Comparison of ENCODE assay signal across 22 cellular contexts in the genomic region with DNA sequence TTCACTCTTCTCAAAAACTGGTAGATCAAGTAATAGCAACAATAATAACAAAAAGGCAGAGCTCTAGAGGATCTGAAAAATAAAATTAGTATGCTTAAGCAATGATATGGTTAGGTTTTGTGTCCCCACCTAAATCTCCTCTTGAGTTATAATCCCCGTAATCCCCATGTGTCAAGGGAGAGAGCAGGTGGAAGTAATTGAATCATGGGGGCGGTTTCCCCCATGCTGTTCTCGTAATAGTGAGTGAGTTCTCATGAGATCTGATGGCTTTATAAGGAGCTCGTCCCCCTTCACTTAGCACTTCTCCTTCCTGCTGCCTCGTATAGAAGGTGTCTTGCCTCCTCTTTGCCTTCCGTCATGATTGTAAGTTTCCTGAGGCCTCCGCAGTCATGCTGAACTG.
A peak's percentile ranks its signal among the peaks of the same experiment; 100 is the strongest.
DNase-seq lines count a peak whose midpoint lies in the region; ATAC-seq, FAIRE-seq and TF ChIP-seq lines count a peak whose summit lies in the region.
"Had no signal": no experiment of that assay in that cellular context is flagged by ENCODE, and none has a peak within 500 bp of the region (broad histone marks: within the 10 kb centered on the region; RNA-seq: fewer than 3 reads in every experiment).

No MANE protein-coding gene starts in this region.

- H3K36me3 ChIP-seq in K562 (ENCODE audit: control insufficient read depth, insufficient read depth, low read length) (no peaks in the 10 kb centered on the region), neuronal stem cell (replicated peaks in 1 of 2; ENCODE audit: control insufficient read depth in 2 of 2, insufficient read depth in 2 of 2, low read length in 2 of 2) (no peaks in the 10 kb centered on the region)
- H3K36me3 ChIP-seq: BLaER1 treated with 17β-estradiol and CSF1 and Interleukin-3, amounts not matched to agents 10 nM and 100 nM had no signal

- H2BK15ac ChIP-seq in neuronal stem cell (ENCODE audit: low read length) = no peak overlapping the region

- FAIRE-seq in K562 (lab: Jason Lieb, UNC) = no peak
- no peak for FAIRE-seq in H54 (lab: Jason Lieb, UNC)
- FAIRE-seq: G401.6, GM12892, GM18507, HTR-8/SVneo had no signal

- BruUV-seq in K562 (replicated peaks; lab: Mats Ljungman, UMichigan) = no TSS peak

- H4K20me1 ChIP-seq in K562 (replicated peaks; ENCODE audit: control insufficient read depth, insufficient read depth, low read length) = no peaks in the 10 kb centered on the region
- H4K20me1 ChIP-seq: BLaER1 treated with 17β-estradiol and CSF1 and Interleukin-3, amounts not matched to agents 10 nM and 100 nM had no signal

- no peak overlapping the region for H2BK120ac ChIP-seq in neuronal stem cell (ENCODE audit: low read depth, low read length)

- no peak overlapping the region for H2BK12ac ChIP-seq in neuronal stem cell (ENCODE audit: low read length)

- no peak overlapping the region for H3K18ac ChIP-seq in neuronal stem cell (ENCODE audit: low read length)

- H2AFZ ChIP-seq in K562 (ENCODE audit: low read depth, low read length) (peak overlapping the region; percentile 21; the same call in 1 of the 2 replicates), neuronal stem cell (ENCODE audit: low read length) (no peak overlapping the region)
- H2AFZ ChIP-seq: GM23338 had no signal

- in situ Hi-C loops in K562 (cut with MboI) = no loop called here

- no peak overlapping the region for H3K4me2 ChIP-seq in K562 (ENCODE audit: insufficient read depth, low read length)
- H3K4me2 ChIP-seq in neuronal stem cell (ENCODE audit: insufficient read depth, low read length, poor library complexity, severe bottlenecking) = no peak overlapping the region
- H3K4me2 ChIP-seq: BLaER1 treated with 17β-estradiol and CSF1 and Interleukin-3, amounts not matched to agents 10 nM and 100 nM; GM23338 had no signal

- H3K9ac ChIP-seq in K562 (ENCODE audit: insufficient read depth in 1 of 2, low read depth in 2 of 2, low read length in 2 of 2) (no peak overlapping the region), neuronal stem cell (ENCODE audit: low read depth, low read length, poor library complexity) (no peak overlapping the region)
- H3K9ac ChIP-seq: BLaER1 treated with 17β-estradiol and CSF1 and Interleukin-3, amounts not matched to agents 10 nM and 100 nM had no signal

- H4K91ac ChIP-seq in neuronal stem cell (ENCODE audit: low read depth, low read length, poor library complexity) = no peak overlapping the region

- H3K9me1 ChIP-seq in K562 (ENCODE audit: control insufficient read depth, insufficient read depth, low read length) = no peaks in the 10 kb centered on the region

- ATAC-seq in K562 = no peak
- ATAC-seq: CD8-positive, alpha-beta T cell; GM23338; HCT116 had no signal

- H3K79me1 ChIP-seq in neuronal stem cell (ENCODE audit: low read depth, low read length) = no peaks in the 10 kb centered on the region

- no peaks in the 10 kb centered on the region for H3K79me2 ChIP-seq in K562 (ENCODE audit: control insufficient read depth, insufficient read depth, low read length)

- no peak overlapping the region for H3K4me3 Mint-ChIP-seq in activated naive CD4-positive, alpha-beta T cell treated with anti-CD3 and anti-CD28 coated beads, Interleukin-2, amount 50 U/mL, for 24 hours
- no peak overlapping the region for H3K4me3 Mint-ChIP-seq in osteocyte (ENCODE audit: unreplicated experiment)
- H3K4me3 Mint-ChIP-seq: B cell; CD8-positive, alpha-beta T cell; GM23338; HFFc6 had no signal

- no peaks in the 10 kb centered on the region for H3K36me3 Mint-ChIP-seq in activated naive CD4-positive, alpha-beta T cell treated with anti-CD3 and anti-CD28 coated beads, Interleukin-2, amount 50 U/mL, for 24 hours
- peaks cover 6% of the 10 kb centered on the region for H3K36me3 Mint-ChIP-seq in osteocyte (ENCODE audit: unreplicated experiment)
- H3K36me3 Mint-ChIP-seq: CD8-positive, alpha-beta T cell had no signal

- no peak overlapping the region for H3K14ac ChIP-seq in neuronal stem cell (ENCODE audit: low read length)

- H3K4me3 ChIP-seq in K562 (no peak overlapping the region), neuronal stem cell (ENCODE audit: low read length in 2 of 2) (no peak overlapping the region)
- H3K4me3 ChIP-seq: BLaER1 treated with 17β-estradiol and CSF1 and Interleukin-3, amounts not matched to agents 10 nM and 100 nM; GM23338 had no signal

- peaks cover 4% of the 10 kb centered on the region; the same call in 1 of the 2 replicates for H3K9me3 ChIP-seq in K562 (replicated peaks; ENCODE audit: control insufficient read depth, insufficient read depth, low read depth, low read length)
- H3K9me3 ChIP-seq in neuronal stem cell (replicated peaks in 1 of 2; ENCODE audit: control insufficient read depth in 2 of 2, insufficient read depth in 1 of 2, low read depth in 1 of 2, low read length in 2 of 2) = peaks cover 0 to 4% of the 10 kb centered on the region in 2 donors

- H3K27ac Mint-ChIP-seq in activated naive CD4-positive, alpha-beta T cell treated with anti-CD3 and anti-CD28 coated beads, Interleukin-2, amount 50 U/mL, for 24 hours = peak overlapping the region; percentile 55
- no peak overlapping the region for H3K27ac Mint-ChIP-seq in osteocyte (ENCODE audit: unreplicated experiment)
- H3K27ac Mint-ChIP-seq: B cell; CD8-positive, alpha-beta T cell; GM23338; HFFc6 had no signal

- no peak for TF ChIP-seq RAD21 in K562 (CRISPR knock-in tag; conservative IDR thresholded peaks at IDR 0.05 in 1 of 2, IDR thresholded peaks at IDR 0.05 in 1 of 2)

- peaks cover 6% of the 10 kb centered on the region for H3K9me3 Mint-ChIP-seq in activated naive CD4-positive, alpha-beta T cell treated with anti-CD3 and anti-CD28 coated beads, Interleukin-2, amount 50 U/mL, for 24 hours
- peaks cover 10% of the 10 kb centered on the region for H3K9me3 Mint-ChIP-seq in osteocyte (ENCODE audit: unreplicated experiment)
- H3K9me3 Mint-ChIP-seq: CD8-positive, alpha-beta T cell had no signal

- intact Hi-C loops in K562 (cut with micrococcal nuclease) = no loop called here

- H3K4me1 Mint-ChIP-seq in activated naive CD4-positive, alpha-beta T cell treated with anti-CD3 and anti-CD28 coated beads, Interleukin-2, amount 50 U/mL, for 24 hours = no peaks in the 10 kb centered on the region
- no peaks in the 10 kb centered on the region for H3K4me1 Mint-ChIP-seq in osteocyte (ENCODE audit: unreplicated experiment)
- H3K4me1 Mint-ChIP-seq: GM23338 had no signal

- no peak for DNase-seq in activated naive CD4-positive, alpha-beta T cell treated with Interleukin-2 at 50 U/mL for 16 hours
- DNase-seq in NCI-H82 treated with DMSO at 0.1 percent for 48 hours (lab: John Stamatoyannopoulos, UW; ENCODE audit: unreplicated experiment) = peak; percentile 88
- DNase-seq in K562 (ENCODE audit: extremely low read depth in 1 of 4, low spot score in 3 of 4) = no peak
- peak; percentile 15 for DNase-seq in osteocyte (ENCODE audit: extremely low spot score, unreplicated experiment)
- no peak for DNase-seq in H54 (ENCODE audit: insufficient read length, low spot score)
- DNase-seq in COLO829 (ENCODE audit: low spot score) = no peak
- DNase-seq in neuronal stem cell (ENCODE audit: low spot score) = no peak
- DNase-seq: 8988T, COR-L47, H7, HFFc6, IMR-90 had no signal

- CTCF ChIA-PET in K562 (lab: Yijun Ruan, JAX; ENCODE audit: low intra/inter-chr PET ratio) = no interaction called here

- no peak overlapping the region for H3K23ac ChIP-seq in neuronal stem cell (ENCODE audit: low read depth, low read length, poor library complexity)

- TF ChIP-seq CTCF in K562 (IDR thresholded peaks at IDR 0.05 in 2 of 3, conservative IDR thresholded peaks at IDR 0.05 in 1 of 3; ENCODE audit: insufficient read depth in 2 of 3, low read depth in 1 of 3, low read length in 3 of 3) = no peak
- no peak for TF ChIP-seq CTCF in osteocyte (IDR thresholded peaks at IDR 0.05)

- H2BK5ac ChIP-seq in neuronal stem cell (ENCODE audit: low read length) = no peak overlapping the region

- no peak for TF ChIP-seq EP300 in K562 (IDR thresholded peaks at IDR 0.05; ENCODE audit: low read length)

- no peak overlapping the region for H3K4ac ChIP-seq in neuronal stem cell (ENCODE audit: low read length)

- H4K8ac ChIP-seq in neuronal stem cell (ENCODE audit: low read depth, low read length) = no peak overlapping the region

- H3K27ac ChIP-seq in K562 (ENCODE audit: extremely low read depth, low read depth, low read length) (no peak overlapping the region), neuronal stem cell (replicated peaks; ENCODE audit: low read length) (no peak overlapping the region)
- H3K27ac ChIP-seq: BLaER1 treated with 17β-estradiol and CSF1 and Interleukin-3, amounts not matched to agents 10 nM and 100 nM had no signal

- WGBS in K562 (ENCODE audit: insufficient coverage, low coverage, missing lambda C conversion rate) = 37% methylated on average over 7 of the region's 7 CpGs
- no CpG with 5 or more reads among the region's 7 CpGs for WGBS in neuronal stem cell (ENCODE audit: extremely low coverage in 2 of 2, insufficient read length in 2 of 2, insufficient replicate concordance in 1 of 2), 2 donors

- POLR2A ChIA-PET in K562 (lab: Yijun Ruan, JAX) = no interaction called here

- no peak overlapping the region for H2AK5ac ChIP-seq in neuronal stem cell (ENCODE audit: low read depth, low read length)

- no peaks in the 10 kb centered on the region for H3K27me3 ChIP-seq in K562 (ENCODE audit: control insufficient read depth in 2 of 2, insufficient read depth in 2 of 2, low read length in 2 of 2)
- H3K27me3 ChIP-seq in neuronal stem cell (ENCODE audit: control insufficient read depth in 3 of 3, insufficient read depth in 3 of 3, low read depth in 1 of 3, low read length in 3 of 3) = no peaks in the 10 kb centered on the region
- H3K27me3 ChIP-seq: BLaER1 treated with 17β-estradiol and CSF1 and Interleukin-3, amounts not matched to agents 10 nM and 100 nM had no signal

- peaks cover 2% of the 10 kb centered on the region for H3K27me3 Mint-ChIP-seq in activated naive CD4-positive, alpha-beta T cell treated with anti-CD3 and anti-CD28 coated beads, Interleukin-2, amount 50 U/mL, for 24 hours
- peaks cover 6% of the 10 kb centered on the region for H3K27me3 Mint-ChIP-seq in osteocyte (ENCODE audit: unreplicated experiment)

- TF ChIP-seq POLR2A in K562 (conservative IDR thresholded peaks at IDR 0.05) (no peak), H54 (IDR thresholded peaks at IDR 0.05; ENCODE audit: low read depth, low read length) (no peak)

- H3K4me1 ChIP-seq in K562 (replicated peaks in 1 of 2; ENCODE audit: control insufficient read depth in 2 of 2, insufficient read depth in 2 of 2, low read length in 2 of 2) (peaks cover 0 to 4% of the 10 kb centered on the region in 2 experiments; a peak in 1 of 5 replicates), neuronal stem cell (ENCODE audit: control insufficient read depth in 2 of 2, insufficient read depth in 1 of 2, low read depth in 1 of 2, low read length in 2 of 2) (peaks cover 0 to 2% of the 10 kb centered on the region in 2 donors)

TF ChIP-seq in K562, 482 proteins besides CTCF, POLR2A, EP300 and RAD21 (continues in another document):
- TF ChIP-seq NELFE (IDR thresholded peaks at IDR 0.05; ENCODE audit: insufficient read depth, insufficient read length) (no peak), U2AF2 (optimal IDR thresholded peaks at IDR 0.05; ENCODE audit: low read depth, low read length) (no peak), CTBP1 (IDR thresholded peaks at IDR 0.05; ENCODE audit: borderline replicate concordance) (no peak)

Comparison
In these comparisons a context has a peak if more than half of its experiments do, and no peak if none do; other contexts are left out.
1. DNase-seq: peak in NCI-H82 treated with DMSO at 0.1 percent for 48 hours (single experiment) and osteocyte (single experiment); none in activated naive CD4-positive, alpha-beta T cell treated with Interleukin-2 at 50 U/mL for 16 hours (single experiment), K562 (0 of 4), H54 (single experiment), COLO829 (single experiment) and neuronal stem cell (single experiment).